8 cellular contexts compared by ENCODE assay signal in the genomic region with DNA sequence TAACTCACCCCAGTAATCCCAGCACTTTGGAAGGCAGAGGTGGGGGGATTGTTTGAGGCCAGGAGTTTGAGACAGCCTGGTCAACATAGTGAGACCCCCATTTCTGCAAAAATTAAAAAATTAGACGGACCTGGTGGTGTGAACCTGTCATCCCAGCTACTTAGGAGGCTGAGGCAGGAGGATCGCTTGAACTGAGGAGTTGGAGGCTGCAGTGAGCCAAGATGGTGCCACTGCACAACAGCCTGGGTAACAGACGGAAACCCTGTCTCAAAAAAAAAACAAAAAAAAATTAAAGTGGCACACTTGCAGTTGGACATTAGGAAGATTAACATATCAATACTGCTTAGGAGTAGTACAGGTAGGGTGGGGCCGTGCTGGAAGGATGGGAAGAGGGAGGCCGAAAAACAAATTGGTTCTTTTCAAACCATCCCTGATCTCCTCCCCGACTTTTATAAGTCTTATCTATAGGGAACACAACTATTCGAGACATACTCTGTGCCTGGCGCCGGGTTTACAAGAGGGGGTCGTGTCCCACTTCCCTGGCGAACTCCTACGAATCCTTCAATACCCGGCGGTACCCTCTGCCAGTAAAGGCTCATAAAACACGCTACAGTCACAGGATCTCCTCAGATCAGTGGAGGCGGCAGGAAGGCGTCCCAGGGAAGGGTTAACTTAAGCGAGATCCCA. TPM values are rescaled to one million over a fixed set of nuclear protein-coding genes. Genes with fewer than 3 reads are reported as not detected.
A peak's percentile ranks its signal among the peaks of the same experiment; 100 is the strongest.
DNase-seq lines count a peak whose midpoint lies in the region; ATAC-seq and TF ChIP-seq lines count a peak whose summit lies in the region.

No MANE protein-coding gene starts in this region.

- ATAC-seq in CD8-positive, alpha-beta T cell: no peak
- no peak for ATAC-seq in HG03196 (IDR thresholded peaks at IDR 0.05; ENCODE audit: unreplicated experiment)

- WGBS in endodermal cell (ENCODE audit: insufficient coverage in 1 of 2, insufficient read length in 1 of 2), 2 experiments: 21 to 22% methylated on average over 9 to 18 of the region's 18 CpGs

- POLR2A ChIA-PET in CD8-positive, alpha-beta T cell (lab: Charles Lee): no interaction called here
- POLR2A ChIA-PET in PC-9 (lab: Charles Lee; ENCODE audit: unreplicated experiment): no interaction called here

- no peaks in the 10 kb centered on the region for H3K9me3 Mint-ChIP-seq in CD8-positive, alpha-beta T cell
- no peaks in the 10 kb centered on the region for H3K9me3 Mint-ChIP-seq in endodermal cell

- intact Hi-C loops in CD8-positive, alpha-beta T cell (cut with DNase I, micrococcal nuclease): loop anchor here (1.0 kb wide), 5 partner anchors 9 to 310 kb away; a partner anchor contains a TSS
- intact Hi-C loops in PC-9 (cut with micrococcal nuclease; ENCODE audit: unreplicated experiment): loop anchor here (1.0 kb wide), 1 partner anchor 17 kb away; a partner anchor contains a TSS

- H3K9me3 ChIP-seq in CD8-positive, alpha-beta T cell (ENCODE audit: low read length): no peaks in the 10 kb centered on the region
- H3K9me3 ChIP-seq in PC-9 (ENCODE audit: insufficient read depth, low read depth): no peaks in the 10 kb centered on the region
- H3K9me3 ChIP-seq in endodermal cell (ENCODE audit: control insufficient read depth, low read length): no peaks in the 10 kb centered on the region
- no peaks in the 10 kb centered on the region for H3K9me3 ChIP-seq in osteoblast (ENCODE audit: low read depth, low read length)

- peak overlapping the region; percentile 88 for H3K9ac ChIP-seq in endodermal cell (ENCODE audit: extremely low read depth, low read length, poor library complexity, severe bottlenecking)

- H3K79me2 ChIP-seq in PC-9 (ENCODE audit: low read depth): no peaks in the 10 kb centered on the region
- peaks cover 26% of the 10 kb centered on the region for H3K79me2 ChIP-seq in osteoblast (ENCODE audit: insufficient read depth, low read length)

- H3K4me3 ChIP-seq in CD8-positive, alpha-beta T cell (ENCODE audit: low read depth, low read length): peak overlapping the region; percentile 80
- peak overlapping the region; percentile 76 for H3K4me3 ChIP-seq in PC-9
- peak overlapping the region; percentile 95 for H3K4me3 ChIP-seq in endodermal cell (ENCODE audit: low read length)
- H3K4me3 ChIP-seq in osteoblast (ENCODE audit: insufficient read depth, low read length): peak overlapping the region; percentile 78

- H3K27me3 Mint-ChIP-seq in CD8-positive, alpha-beta T cell (ENCODE audit: low read depth): no peaks in the 10 kb centered on the region
- H3K27me3 Mint-ChIP-seq in endodermal cell (ENCODE audit: insufficient read depth): no peaks in the 10 kb centered on the region

- CTCF ChIA-PET in CD8-positive, alpha-beta T cell (lab: Charles Lee): no interaction called here
- CTCF ChIA-PET in PC-9 (lab: Charles Lee): no interaction called here

- peaks cover 28% of the 10 kb centered on the region for H3K4me1 Mint-ChIP-seq in CD8-positive, alpha-beta T cell (ENCODE audit: low read depth)
- peaks cover 8% of the 10 kb centered on the region for H3K4me1 Mint-ChIP-seq in endodermal cell

- H3K27ac ChIP-seq in CD8-positive, alpha-beta T cell (ENCODE audit: low read depth, low read length): peak overlapping the region; percentile 88
- H3K27ac ChIP-seq in PC-9 (no peak overlapping the region; the same call in 1 of the 2 replicates), endodermal cell (ENCODE audit: low read depth, low read length) (peak overlapping the region; percentile 99), osteoblast (ENCODE audit: low read depth, low read length) (peak overlapping the region; percentile 92)

- H3F3A ChIP-seq in PC-9 (ENCODE audit: insufficient read depth, low read depth): no peaks in the 10 kb centered on the region; the same call in 1 of the 2 replicates

- no peaks in the 10 kb centered on the region for H4K20me1 ChIP-seq in PC-9 (ENCODE audit: insufficient read depth)
- no peaks in the 10 kb centered on the region for H4K20me1 ChIP-seq in osteoblast (ENCODE audit: insufficient read depth, low read length)

- H3K4me1 ChIP-seq in CD8-positive, alpha-beta T cell (ENCODE audit: insufficient read depth, low read length): peaks cover 17% of the 10 kb centered on the region
- H3K4me1 ChIP-seq in PC-9 (replicated peaks; ENCODE audit: insufficient read depth) (peaks cover 5% of the 10 kb centered on the region; the same call in 1 of the 2 replicates), endodermal cell (ENCODE audit: control insufficient read depth, insufficient read depth, low read length) (no peaks in the 10 kb centered on the region), osteoblast (ENCODE audit: insufficient read depth, low read length) (peaks cover 18% of the 10 kb centered on the region)

- H3K27ac Mint-ChIP-seq in CD8-positive, alpha-beta T cell: peak overlapping the region; percentile 93
- peak overlapping the region; percentile 99 for H3K27ac Mint-ChIP-seq in endodermal cell

- peak overlapping the region; percentile 89 for H2AFZ ChIP-seq in PC-9
- H2AFZ ChIP-seq in osteoblast (ENCODE audit: low read length): peak overlapping the region; percentile 94

- peaks cover 6% of the 10 kb centered on the region for H3K36me3 ChIP-seq in CD8-positive, alpha-beta T cell (ENCODE audit: insufficient read depth, low read length)
- no peaks in the 10 kb centered on the region for H3K36me3 ChIP-seq in PC-9 (ENCODE audit: low read depth)
- H3K36me3 ChIP-seq in endodermal cell (ENCODE audit: control insufficient read depth, insufficient read depth, low read length): peaks cover 19% of the 10 kb centered on the region
- peaks cover 12% of the 10 kb centered on the region for H3K36me3 ChIP-seq in osteoblast (ENCODE audit: insufficient read depth, low read length)

- H3K27me3 ChIP-seq in CD8-positive, alpha-beta T cell (ENCODE audit: insufficient read depth, low read length): no peaks in the 10 kb centered on the region
- no peaks in the 10 kb centered on the region for H3K27me3 ChIP-seq in PC-9 (ENCODE audit: insufficient read depth, low read depth)
- H3K27me3 ChIP-seq in endodermal cell (ENCODE audit: control insufficient read depth, insufficient read depth, low read length, poor library complexity, severe bottlenecking): no peaks in the 10 kb centered on the region
- no peaks in the 10 kb centered on the region for H3K27me3 ChIP-seq in osteoblast (ENCODE audit: insufficient read depth, low read length)

- peaks cover 36% of the 10 kb centered on the region for H3K36me3 Mint-ChIP-seq in CD8-positive, alpha-beta T cell
- H3K36me3 Mint-ChIP-seq in endodermal cell (ENCODE audit: low read depth): peaks cover 23% of the 10 kb centered on the region

- H3K4me2 ChIP-seq in PC-9: peak overlapping the region; percentile 87
- H3K4me2 ChIP-seq in osteoblast (ENCODE audit: insufficient read depth, low read length): peak overlapping the region; percentile 95

- BruUV-seq in PC-9 (replicated peaks; lab: Mats Ljungman, UMichigan): TSS peak; percentile 44

- peak overlapping the region; percentile 99 for H3K4me3 Mint-ChIP-seq in CD8-positive, alpha-beta T cell
- peak overlapping the region; percentile 99 for H3K4me3 Mint-ChIP-seq in endodermal cell

- DNase-seq in CD8-positive, alpha-beta T cell: no peak
- DNase-seq in PC-9 (no peak), endodermal cell (no peak), osteoblast (ENCODE audit: insufficient read length, low spot score, missing footprints) (no peak), germinal center (ENCODE audit: low spot score) (no peak), HT-29 (ENCODE audit: low spot score) (no peak)
- no peak for DNase-seq in stimulated activated CD4-positive, alpha-beta T cell treated with anti-CD3 and anti-CD28 coated beads, Interleukin-4, amount 100 ng/mL, for 4 hours

- no peaks in the 10 kb centered on the region for H3K9me2 ChIP-seq in PC-9 (ENCODE audit: insufficient read depth)

- no peak for TF ChIP-seq CTCF in CD8-positive, alpha-beta T cell (IDR thresholded peaks at IDR 0.05)
- TF ChIP-seq CTCF in PC-9 (conservative IDR thresholded peaks at IDR 0.05) (no peak), endodermal cell (conservative IDR thresholded peaks at IDR 0.05) (no peak), osteoblast (IDR thresholded peaks at IDR 0.05; ENCODE audit: extremely low read depth, low read depth, low read length) (no peak)

RNA-seq across cellular contexts. Expression of a gene that starts 0.6 kb away (rescaled TPM):
- 10 to 100 TPM; 24.9 to 31.6 TPM for total RNA-seq in CD8-positive, alpha-beta T cell
- total RNA-seq in PC-9 (2021): 91.4 and 108 TPM in 2 replicates
- total RNA-seq in endodermal cell: 100 to 1,000 TPM in 1 of 2 donors, 10 to 100 TPM in 1; 83.1 to 113 TPM
- 82.4 TPM for polyA plus RNA-seq in endodermal cell (2013, experiment 1 of 2)
- polyA plus RNA-seq in endodermal cell (2013, experiment 2 of 2): 77.9 TPM
- total RNA-seq in osteoblast: 33.3 and 36.2 TPM in 2 replicates
- 45.0 and 65.5 TPM in 2 replicates for total RNA-seq in HT-29 (2014; rRNA removed; shearing (Covaris generic))

RNA-seq across cellular contexts. Expression of a gene that starts 0.9 kb away (rescaled TPM):
- total RNA-seq in CD8-positive, alpha-beta T cell: 10 to 100 TPM; 21.4 to 24.4 TPM
- 10.3 and 10.5 TPM in 2 replicates for total RNA-seq in PC-9 (2021)
- 10 to 100 TPM; 16.2 to 19.4 TPM for total RNA-seq in endodermal cell
- 28.6 TPM for polyA plus RNA-seq in endodermal cell (2013, experiment 1 of 2)
- 24.1 TPM for polyA plus RNA-seq in endodermal cell (2013, experiment 2 of 2)
- 24.2 and 25.0 TPM in 2 replicates for total RNA-seq in osteoblast
- 2.7 and 5.5 TPM in 2 replicates for total RNA-seq in HT-29 (2014; rRNA removed; shearing (Covaris generic))

RNA-seq across cellular contexts. Expression of a gene that starts 8.2 kb away (rescaled TPM):
- total RNA-seq in CD8-positive, alpha-beta T cell: 1 to 10 TPM; 4.2 to 4.6 TPM
- total RNA-seq in PC-9 (2021) (0.70 and 1.4 TPM in 2 replicates), endodermal cell (1 to 10 TPM; 1.3 to 1.4 TPM), osteoblast (2.2 and 2.7 TPM in 2 replicates)
- polyA plus RNA-seq in endodermal cell (2013, experiment 1 of 2): 1.2 TPM
- 0.99 TPM for polyA plus RNA-seq in endodermal cell (2013, experiment 2 of 2)
- total RNA-seq in HT-29 (2014; rRNA removed; shearing (Covaris generic)): 1.3 and 2.9 TPM in 2 replicates

RNA-seq across cellular contexts. Expression of a gene that starts 17.1 kb away (rescaled TPM):
- total RNA-seq in CD8-positive, alpha-beta T cell: 1 to 10 TPM; 2.8 to 3.9 TPM
- total RNA-seq in PC-9 (2021) (18.1 and 26.2 TPM in 2 replicates), endodermal cell (10 to 100 TPM; 26.3 to 31.5 TPM), osteoblast (19.5 and 20.0 TPM in 2 replicates)
- polyA plus RNA-seq in endodermal cell (2013, experiment 1 of 2): 28.5 TPM
- 26.7 TPM for polyA plus RNA-seq in endodermal cell (2013, experiment 2 of 2)
- 36.8 and 38.1 TPM in 2 replicates for total RNA-seq in HT-29 (2014; rRNA removed; shearing (Covaris generic))

RNA-seq across cellular contexts. Expression of a gene that starts 17.3 kb away (rescaled TPM):
- 10 to 100 TPM; 63.7 to 64.6 TPM for total RNA-seq in CD8-positive, alpha-beta T cell
- total RNA-seq in PC-9 (2021): 195 and 238 TPM in 2 replicates
- 100 to 1,000 TPM; 219 to 242 TPM for total RNA-seq in endodermal cell
- 247 TPM for polyA plus RNA-seq in endodermal cell (2013, experiment 1 of 2)
- polyA plus RNA-seq in endodermal cell (2013, experiment 2 of 2): 223 TPM
- 28.6 and 31.2 TPM in 2 replicates for total RNA-seq in osteoblast
- 461 and 531 TPM in 2 replicates for total RNA-seq in HT-29 (2014; rRNA removed; shearing (Covaris generic))
